In genomic region chr4:1795304-1796195, GRCh38 we compare ENCODE assay signal across 8 cellular contexts. TPM values are rescaled to one million over a fixed set of nuclear protein-coding genes. Genes with fewer than 3 reads are reported as not detected.
DNase-seq lines count a peak whose midpoint lies in the region; ATAC-seq and TF ChIP-seq lines count a peak whose summit lies in the region.
"Had no signal": no experiment of that assay in that cellular context is flagged by ENCODE, and none has a peak within 500 bp of the region (broad histone marks: within the 10 kb centered on the region; RNA-seq: fewer than 3 reads in every experiment).

No MANE protein-coding gene starts in this region.

- H3K27ac ChIP-seq in HUES48 (ENCODE audit: low read depth, low read length) = peak overlapping the region; percentile 35
- H3K27ac ChIP-seq in spleen = no peak overlapping the region

- H3K4me3 ChIP-seq in HUES48 (ENCODE audit: low read depth, low read length) = peak overlapping the region; percentile 67
- H3K4me3 ChIP-seq in astrocyte of the cerebellum (ENCODE audit: low read depth, low read length) = peak overlapping the region; percentile 21
- H3K4me3 ChIP-seq in spleen = peak overlapping the region; percentile 16 to 76 (median 46)

- TF ChIP-seq CTCF in astrocyte of the cerebellum (IDR thresholded peaks at IDR 0.05; ENCODE audit: low read depth, low read length, missing control alignments) = no peak
- no peak for TF ChIP-seq CTCF in spleen (IDR thresholded peaks at IDR 0.05 in 8 of 11, conservative IDR thresholded peaks at IDR 0.05 in 3 of 11)

- H3K9me3 ChIP-seq in HUES48 (ENCODE audit: control insufficient read depth, insufficient read depth, low read length) (no peaks in the 10 kb centered on the region), spleen (no peaks in the 10 kb centered on the region)

- intact Hi-C loops in spleen (cut with DNase I; ENCODE audit: low total_unique reads) = no loop called here

- ATAC-seq in GM18517 (IDR thresholded peaks at IDR 0.05; ENCODE audit: unreplicated experiment) (no peak), GM18498 (IDR thresholded peaks at IDR 0.05; ENCODE audit: unreplicated experiment) (no peak)

- H3K36me3 ChIP-seq in HUES48 (ENCODE audit: control insufficient read depth, insufficient read depth, low read length) (peaks cover 7% of the 10 kb centered on the region; the same call in 1 of the 2 replicates), spleen (no peaks in the 10 kb centered on the region)

- DNase-seq in astrocyte of the cerebellum (ENCODE audit: low read depth) = no peak
- DNase-seq in left kidney (ENCODE audit: low read depth, low spot score) = peak; percentile 67
- DNase-seq in spleen = no peak
- DNase-seq in NCI-H774 (lab: John Stamatoyannopoulos, UW) = no peak
- DNase-seq: MV-4-11 had no signal

- H3K9ac ChIP-seq in HUES48 (ENCODE audit: low read depth, low read length) = no peak overlapping the region

- peaks cover 36% of the 10 kb centered on the region for H3K27me3 ChIP-seq in HUES48 (ENCODE audit: control insufficient read depth, insufficient read depth, low read length)
- peaks cover 5 to 86% (median 51%) of the 10 kb centered on the region in 7 donors for H3K27me3 ChIP-seq in spleen (replicated peaks in 1 of 7)

- in situ Hi-C loops in astrocyte of the cerebellum (cut with HindIII; ENCODE audit: low sequenced_read_pairs) = no loop called here

- no peak for TF ChIP-seq POLR2A in spleen (IDR thresholded peaks at IDR 0.05)

- H3K4me1 ChIP-seq in HUES48 (ENCODE audit: control insufficient read depth, insufficient read depth, low read length) (peaks cover 6% of the 10 kb centered on the region; the same call in 1 of the 2 replicates), spleen (peaks cover 12 to 37% (median 24%) of the 10 kb centered on the region in 6 donors)

- 18 to 31% (median 26%) methylated on average over 25 to 32 of the region's 32 CpGs for WGBS in spleen, 5 donors

RNA-seq across cellular contexts. Expression of gene FGFR3, which starts 2.5 kb away (rescaled TPM):
- 1 to 10 TPM; 1.6 to 7.5 (median 4.0) TPM for total RNA-seq in spleen
- 1 to 10 TPM; 1.0 to 4.8 (median 1.5) TPM for polyA plus RNA-seq in spleen
